8 cellular contexts compared by ENCODE assay signal in genomic region chr2:96538487-96539214, GRCh38.
DNase-seq lines count a peak whose midpoint lies in the region; ATAC-seq and TF ChIP-seq lines count a peak whose summit lies in the region.

No MANE protein-coding gene starts in this region.

- H3K27me3 Mint-ChIP-seq in effector memory CD8-positive, alpha-beta T cell, result no peaks in the 10 kb centered on the region

- POLR2A ChIA-PET in HEK293 (lab: Yijun Ruan, JAX), result interaction anchor here (1.8 kb wide), 1 partner anchor 16 kb away, joined by 6 read pairs; no protein-coding TSS in a partner anchor

- H3K4me1 Mint-ChIP-seq in effector memory CD8-positive, alpha-beta T cell (ENCODE audit: low read depth in 2 of 2), result peaks cover 40 to 45% of the 10 kb centered on the region in 2 donors

- H3K4me1 ChIP-seq in HEK293 (ENCODE audit: control insufficient read depth, insufficient read depth, low read length), result peaks cover 14% of the 10 kb centered on the region
- peaks cover 31 to 45% of the 10 kb centered on the region in 2 donors for H3K4me1 ChIP-seq in mucosa of rectum (ENCODE audit: control insufficient read depth in 2 of 2, insufficient read depth in 2 of 2, low read length in 2 of 2)

- peak; percentile 56 for ATAC-seq in effector memory CD8-positive, alpha-beta T cell (replicated peaks)
- ATAC-seq in HG03378 (IDR thresholded peaks at IDR 0.05; ENCODE audit: unreplicated experiment), result no peak

- H3K27ac ChIP-seq in HEK293 (ENCODE audit: extremely low read depth, low read depth, low read length) (no peak overlapping the region), mucosa of rectum (ENCODE audit: low read depth in 2 of 2, low read length in 2 of 2) (peak overlapping the region; percentile 89 to 92)

- H3K36me3 ChIP-seq in HEK293 (ENCODE audit: control insufficient read depth in 2 of 2, insufficient read depth in 1 of 2, low read length in 2 of 2) (peaks cover 0 to 8% of the 10 kb centered on the region in 2 experiments; a peak in 2 of 3 replicates), mucosa of rectum (ENCODE audit: control insufficient read depth in 2 of 2, insufficient read depth in 2 of 2, low read length in 2 of 2) (peaks cover 0 to 3% of the 10 kb centered on the region in 2 donors)

- peaks cover 69% of the 10 kb centered on the region for H3K36me3 Mint-ChIP-seq in effector memory CD8-positive, alpha-beta T cell (ENCODE audit: insufficient read depth)

- peak overlapping the region; percentile 99 to 100 for H3K27ac Mint-ChIP-seq in effector memory CD8-positive, alpha-beta T cell

- H3K4me3 ChIP-seq in HEK293 (ENCODE audit: low read depth, low read length) (no peak overlapping the region), mucosa of rectum (ENCODE audit: low read length in 2 of 2) (peak overlapping the region; percentile 73 to 80)

- TF ChIP-seq CTCF in HEK293 (tag by site-specific recombination; IDR thresholded peaks at IDR 0.05), result no peak

- H3K9ac ChIP-seq in mucosa of rectum (ENCODE audit: low read depth in 1 of 2, low read length in 2 of 2), result peak overlapping the region; percentile 72 to 81

- H3K4me3 Mint-ChIP-seq in effector memory CD8-positive, alpha-beta T cell, result peak overlapping the region; percentile 97 to 99

- DNase-seq in activated CD8-positive, alpha-beta memory T cell treated with anti-CD3 and anti-CD28 coated beads for 24 hours, result peak; percentile 94
- peak; percentile 91 to 94 (median 94) for DNase-seq in effector memory CD8-positive, alpha-beta T cell
- DNase-seq in stimulated activated CD8-positive, alpha-beta memory T cell treated with anti-CD3 and anti-CD28 coated beads, Interleukin-4, amount 100 ng/mL, for 48 hours, result peak; percentile 95
- DNase-seq in NCI-H2107 treated with DMSO at 0.1 percent for 48 hours (lab: John Stamatoyannopoulos, UW; ENCODE audit: unreplicated experiment) (no peak), NCI-H2196 (lab: John Stamatoyannopoulos, UW; ENCODE audit: unreplicated experiment) (no peak)

- H3K9me3 ChIP-seq in HEK293 (ENCODE audit: control insufficient read depth, insufficient read depth, low read depth, low read length) (no peaks in the 10 kb centered on the region), mucosa of rectum (ENCODE audit: control insufficient read depth in 2 of 2, low read length in 2 of 2) (no peaks in the 10 kb centered on the region)

- no peaks in the 10 kb centered on the region for H3K9me3 Mint-ChIP-seq in effector memory CD8-positive, alpha-beta T cell

- CTCF ChIA-PET in HEK293 (lab: Yijun Ruan, JAX), result interaction anchor here (0.6 to 3.1 kb wide), 7 partner anchors 10 to 423 kb away, joined by 3 to 18 read pairs (median 3); no protein-coding TSS in a partner anchor

- peaks cover 0 to 3% of the 10 kb centered on the region in 2 donors for H3K27me3 ChIP-seq in mucosa of rectum (ENCODE audit: control insufficient read depth in 2 of 2, insufficient read depth in 2 of 2, low read length in 2 of 2)

TF ChIP-seq in HEK293, 187 proteins besides CTCF, POLR2A, EP300 and RAD21:
- TF ChIP-seq ZNF175 (tag by site-specific recombination; IDR thresholded peaks at IDR 0.05), result no peak
- TF ChIP-seq KLF9 (tag by site-specific recombination; IDR thresholded peaks at IDR 0.05; ENCODE audit: low read depth), result peak; percentile 23; the same call in 1 of the 2 replicates
- no peak for TF ChIP-seq ELK4 (IDR thresholded peaks at IDR 0.05; ENCODE audit: borderline replicate concordance, low read depth, low read length)
- no peak for TF ChIP-seq GLI4 (tag by site-specific recombination; IDR thresholded peaks at IDR 0.05)
- no peak for TF ChIP-seq ZNF114 (tag by site-specific recombination; IDR thresholded peaks at IDR 0.05)
- TF ChIP-seq ZFP3 (tag by site-specific recombination; IDR thresholded peaks at IDR 0.05; ENCODE audit: low read depth), result no peak

Comparison
In these comparisons a context has a peak if more than half of its experiments do, and no peak if none do; other contexts are left out.
1. DNase-seq: peak in activated CD8-positive, alpha-beta memory T cell treated with anti-CD3 and anti-CD28 coated beads for 24 hours (single experiment), effector memory CD8-positive, alpha-beta T cell (3 of 3) and stimulated activated CD8-positive, alpha-beta memory T cell treated with anti-CD3 and anti-CD28 coated beads, Interleukin-4, amount 100 ng/mL, for 48 hours (single experiment); none in NCI-H2107 treated with DMSO at 0.1 percent for 48 hours (single experiment) and NCI-H2196 (single experiment).